Comparison of ENCODE assay signal across 15 cellular contexts in genomic region chr9:592733-593132, GRCh38.
"Had no signal": no experiment of that assay in that cellular context is flagged by ENCODE, and none has a peak within 500 bp of the region (broad histone marks: within the 10 kb centered on the region; RNA-seq: fewer than 3 reads in every experiment).

No MANE protein-coding gene starts in this region.

- H3K4me3 Mint-ChIP-seq: naive thymus-derived CD8-positive, alpha-beta T cell; stimulated activated naive B cell treated with anti-CD40 and anti-IgM and Interleukin-4, amounts not matched to agents 10 μg/mL and 1 μg/mL and 100 μg/mL, for 72 hours; stimulated activated naive CD8-positive, alpha-beta T cell treated with anti-CD3 and anti-CD28 coated beads, Interleukin-15, amount 100 ng/mL, for 72 hours had no signal

- H3K4me3 ChIP-seq: colonic mucosa, psoas muscle, spleen, thoracic aorta had no signal

- H3K27me3 Mint-ChIP-seq: stimulated activated naive CD8-positive, alpha-beta T cell treated with anti-CD3 and anti-CD28 coated beads, Interleukin-15, amount 100 ng/mL, for 72 hours had no signal

- H3K9me3 Mint-ChIP-seq: stimulated activated naive B cell treated with anti-CD40 and anti-IgM and Interleukin-4, amounts not matched to agents 10 μg/mL and 1 μg/mL and 100 μg/mL, for 72 hours; stimulated activated naive CD8-positive, alpha-beta T cell treated with anti-CD3 and anti-CD28 coated beads, Interleukin-15, amount 100 ng/mL, for 72 hours had no signal

- H3K27ac ChIP-seq: neutrophil, psoas muscle, spleen, thoracic aorta had no signal

- H3K36me3 ChIP-seq: colonic mucosa, neutrophil, spleen, thoracic aorta had no signal

- ATAC-seq: naive thymus-derived CD8-positive, alpha-beta T cell; psoas muscle; sciatic nerve; stimulated activated naive B cell treated with anti-CD40 and anti-IgM and Interleukin-4, amounts not matched to agents 10 μg/mL and 1 μg/mL and 100 μg/mL, for 72 hours; stimulated activated naive CD8-positive, alpha-beta T cell treated with anti-CD3 and anti-CD28 coated beads, Interleukin-15, amount 100 ng/mL, for 72 hours had no signal

- H3K27ac Mint-ChIP-seq: naive thymus-derived CD8-positive, alpha-beta T cell; stimulated activated naive B cell treated with anti-CD40 and anti-IgM and Interleukin-4, amounts not matched to agents 10 μg/mL and 1 μg/mL and 100 μg/mL, for 72 hours; stimulated activated naive CD8-positive, alpha-beta T cell treated with anti-CD3 and anti-CD28 coated beads, Interleukin-15, amount 100 ng/mL, for 72 hours had no signal

- H3K9me3 ChIP-seq: colonic mucosa, neutrophil, psoas muscle, spleen, thoracic aorta had no signal

- H3K4me1 ChIP-seq: colonic mucosa had no signal

- H3K36me3 Mint-ChIP-seq: naive thymus-derived CD8-positive, alpha-beta T cell; stimulated activated naive B cell treated with anti-CD40 and anti-IgM and Interleukin-4, amounts not matched to agents 10 μg/mL and 1 μg/mL and 100 μg/mL, for 72 hours had no signal

- DNase-seq: dermis blood vessel endothelial cell; naive thymus-derived CD8-positive, alpha-beta T cell; psoas muscle; retina; spleen; stimulated activated CD4-positive, alpha-beta T cell treated with anti-CD3 and anti-CD28 coated beads, Interleukin-15, amount 100 ng/mL, for 24 hours; stimulated activated CD4-positive, alpha-beta T cell treated with anti-CD3 and anti-CD28 coated beads, Interleukin-1b, Interleukin-23, amount 100 ng/mL, for 48 hours; stimulated activated CD4-positive, alpha-beta T cell treated with anti-CD3 and anti-CD28 coated beads, Interleukin-4, amount 100 ng/mL, for 24 hours; stimulated activated naive B cell treated with anti-CD40 and anti-IgM and Interleukin-4, amounts not matched to agents 10 μg/mL and 1 μg/mL and 100 μg/mL, for 72 hours; stimulated activated naive CD8-positive, alpha-beta T cell treated with anti-CD3 and anti-CD28 coated beads, Interleukin-15, amount 100 ng/mL, for 72 hours; trophoblast cell had no signal

- H3K27me3 ChIP-seq: colonic mucosa, neutrophil, spleen had no signal
